10 cellular contexts compared by ENCODE assay signal in genomic region chr21:46189213-46189958, GRCh38. TPM values are rescaled to one million over a fixed set of nuclear protein-coding genes. Genes with fewer than 3 reads are reported as not detected.
DNase-seq lines count a peak whose midpoint lies in the region; ATAC-seq and TF ChIP-seq lines count a peak whose summit lies in the region.
"Had no signal": no experiment of that assay in that cellular context is flagged by ENCODE, and none has a peak within 500 bp of the region (broad histone marks: within the 10 kb centered on the region; RNA-seq: fewer than 3 reads in every experiment).

No MANE protein-coding gene starts in this region.

- no peak for TF ChIP-seq CTCF in breast epithelium (IDR thresholded peaks at IDR 0.05)

- DNase-seq in LHCN-M2 (ENCODE audit: low read depth) (peak; percentile 64), breast epithelium (ENCODE audit: low spot score in 2 of 2) (peak; percentile 19 to 50), iris pigment epithelial cell (ENCODE audit: low read depth) (peak; percentile 79), activated T-cell treated with anti-CD3 and anti-CD28 coated beads for 4 hours (no peak), SK-N-DZ (ENCODE audit: low spot score) (no peak), OCI-M2 (lab: John Stamatoyannopoulos, UW; ENCODE audit: unreplicated experiment) (no peak)
- DNase-seq: activated naive CD8-positive, alpha-beta T cell treated with anti-CD3 and anti-CD28 coated beads, Interleukin-2, amount 10 ng/mL, durations not matched to agents 7 days and 5 days had no signal

- H3K9me3 ChIP-seq in breast epithelium, result no peaks in the 10 kb centered on the region
- no peaks in the 10 kb centered on the region for H3K9me3 ChIP-seq in subcutaneous abdominal adipose tissue (ENCODE audit: control insufficient read depth in 5 of 5, low read length in 5 of 5)

- H3K36me3 ChIP-seq in breast epithelium, result no peaks in the 10 kb centered on the region
- peaks cover 0 to 60% (median 56%) of the 10 kb centered on the region in 5 donors for H3K36me3 ChIP-seq in subcutaneous abdominal adipose tissue (ENCODE audit: control insufficient read depth in 5 of 5, insufficient read depth in 5 of 5, low read length in 5 of 5)

- peaks cover 13 to 17% of the 10 kb centered on the region in 2 donors for H3K4me1 ChIP-seq in breast epithelium
- peaks cover 0 to 33% (median 25%) of the 10 kb centered on the region in 5 donors for H3K4me1 ChIP-seq in subcutaneous abdominal adipose tissue (ENCODE audit: control insufficient read depth in 5 of 5, insufficient read depth in 5 of 5, low read length in 5 of 5)

- no peak for ATAC-seq in HG03439 (IDR thresholded peaks at IDR 0.05; ENCODE audit: unreplicated experiment)

- intact Hi-C loops in breast epithelium (cut with DNase I; ENCODE audit: low total_unique reads), result no loop called here

- H3K9ac ChIP-seq in subcutaneous abdominal adipose tissue (ENCODE audit: low read length in 5 of 5), result peak overlapping the region in 1 of 5 donors; percentile 38

- H3K27me3 ChIP-seq in breast epithelium, result no peaks in the 10 kb centered on the region
- no peaks in the 10 kb centered on the region for H3K27me3 ChIP-seq in subcutaneous abdominal adipose tissue (ENCODE audit: control insufficient read depth in 5 of 5, insufficient read depth in 4 of 5, low read length in 5 of 5)

- H3K4me3 ChIP-seq in breast epithelium (no peak overlapping the region), subcutaneous abdominal adipose tissue (ENCODE audit: low read depth in 1 of 5, low read length in 5 of 5) (no peak overlapping the region)

- H3K27ac ChIP-seq in breast epithelium, result peak overlapping the region; percentile 87 to 92
- peak overlapping the region; percentile 15 for H3K27ac ChIP-seq in subcutaneous abdominal adipose tissue (ENCODE audit: low read depth, low read length)

- no peak for TF ChIP-seq POLR2A in breast epithelium (IDR thresholded peaks at IDR 0.05)

RNA-seq across cellular contexts. Expression of gene SPATC1L, which starts 5.1 kb away (rescaled TPM):
- 14.0 and 18.4 TPM in 2 replicates for total RNA-seq in LHCN-M2 (2014; rRNA removed)
- 23.9 TPM for polyA plus RNA-seq in LHCN-M2 (2012)
- 1 to 10 TPM; 1.6 to 7.0 (median 6.2) TPM for total RNA-seq in breast epithelium
- polyA plus RNA-seq in SK-N-DZ (2014; cell fraction: cytosol; rRNA removed), result 14.4 and 19.7 TPM in 2 replicates
- 10.0 and 21.0 TPM in 2 replicates for polyA plus RNA-seq in SK-N-DZ (2014; cell fraction: nucleus; rRNA removed)

RNA-seq across cellular contexts. Expression of gene FTCD, which starts 34.0 kb away (rescaled TPM):
- total RNA-seq in LHCN-M2 (2014; rRNA removed) (0.13 TPM in 1 of 2 replicates, not detected in the other), breast epithelium (under 1 TPM in 1 of 3 donors, not detected in 2; 0.59 TPM)
- polyA plus RNA-seq in LHCN-M2 (2012), result 0.06 TPM
- polyA plus RNA-seq in SK-N-DZ (2014; cell fraction: cytosol; rRNA removed), result 0.22 TPM in 1 of 2 replicates, not detected in the other
- polyA plus RNA-seq in SK-N-DZ (2014; cell fraction: nucleus; rRNA removed), result 1.2 TPM in 2 replicates
- total RNA-seq: SK-MEL-5 had no signal

RNA-seq across cellular contexts. Expression of gene LSS, which starts 39.2 kb away (rescaled TPM):
- total RNA-seq in LHCN-M2 (2014; rRNA removed) (57.9 and 65.3 TPM in 2 replicates), breast epithelium (100 to 1,000 TPM in 1 of 3 donors, 10 to 100 TPM in 2; 41.4 to 144 (median 56.4) TPM)
- polyA plus RNA-seq in LHCN-M2 (2012), result 58.1 TPM
- 48.9 and 53.7 TPM in 2 replicates for polyA plus RNA-seq in SK-N-DZ (2014; cell fraction: cytosol; rRNA removed)
- polyA plus RNA-seq in SK-N-DZ (2014; cell fraction: nucleus; rRNA removed), result 209 and 252 TPM in 2 replicates

Comparison
In these comparisons a context has a peak if more than half of its experiments do, and no peak if none do; other contexts are left out.
1. DNase-seq: peak in LHCN-M2 (single experiment), breast epithelium (2 of 2) and iris pigment epithelial cell (single experiment); none in activated T-cell treated with anti-CD3 and anti-CD28 coated beads for 4 hours (single experiment), SK-N-DZ (single experiment) and OCI-M2 (single experiment).